In genomic region chr22:50530857-50531545, GRCh38 we compare ENCODE assay signal across 8 cellular contexts. TPM values are rescaled to one million over a fixed set of nuclear protein-coding genes. Genes with fewer than 3 reads are reported as not detected.
DNase-seq lines count a peak whose midpoint lies in the region; ATAC-seq and TF ChIP-seq lines count a peak whose summit lies in the region.

No MANE protein-coding gene starts in this region.

- DNase-seq in MM.1S (peak; percentile 77), chondrocyte (ENCODE audit: low spot score) (no peak), right lobe of liver (peak; percentile 94 to 97 (median 95)), NCI-H1092 (lab: John Stamatoyannopoulos, UW) (no peak)
- DNase-seq in stimulated activated CD4-positive, alpha-beta T cell treated with anti-CD3 and anti-CD28 coated beads, TNF-alpha, amount 100 ng/mL, for 1 hour (ENCODE audit: low read depth in 3 of 3, low spot score in 1 of 3): peak; percentile 53 to 69 (median 54)

- H4K20me1 ChIP-seq in MM.1S (ENCODE audit: insufficient read depth, low read length): no peaks in the 10 kb centered on the region

- no peak for TF ChIP-seq CTCF in MM.1S (IDR thresholded peaks at IDR 0.05; ENCODE audit: low read length)
- no peak for TF ChIP-seq CTCF in chondrocyte (IDR thresholded peaks at IDR 0.05)
- TF ChIP-seq CTCF in right lobe of liver (IDR thresholded peaks at IDR 0.05): no peak

- peak overlapping the region; percentile 82 for H3K27ac Mint-ChIP-seq in chondrocyte (ENCODE audit: unreplicated experiment)

- H3K4me1 ChIP-seq in MM.1S (ENCODE audit: low read length) (peaks cover 27% of the 10 kb centered on the region), right lobe of liver (peaks cover 0 to 14% (median 6%) of the 10 kb centered on the region in 4 donors)

- H3K27me3 ChIP-seq in MM.1S (replicated peaks; ENCODE audit: insufficient read depth, low read length): peaks cover 9% of the 10 kb centered on the region; the same call in 1 of the 2 replicates
- no peaks in the 10 kb centered on the region for H3K27me3 ChIP-seq in right lobe of liver

- ATAC-seq in activated CD4-positive, CD25-positive, alpha-beta regulatory T cell treated with anti-CD3 and anti-CD28 coated beads, Interleukin-2, amount 50 U/mL, for 24 hours: peak; percentile 46 to 55
- ATAC-seq in right lobe of liver (peak; percentile 46 to 62 (median 58)), HG03469 (IDR thresholded peaks at IDR 0.05; ENCODE audit: unreplicated experiment) (no peak)

- H3K4me3 ChIP-seq in MM.1S (ENCODE audit: low read length) (peak overlapping the region; percentile 63), right lobe of liver (peak overlapping the region; percentile 75 to 79 (median 76))

- peaks cover 22% of the 10 kb centered on the region for H3F3A ChIP-seq in MM.1S (ENCODE audit: insufficient read depth, low read length)

- TF ChIP-seq POLR2A in GM10847 (IDR thresholded peaks at IDR 0.05; ENCODE audit: extremely low read depth, insufficient read length) (peak; percentile 87), right lobe of liver (IDR thresholded peaks at IDR 0.05) (peak; percentile 90)

- H3K4me3 Mint-ChIP-seq in chondrocyte (ENCODE audit: unreplicated experiment): peak overlapping the region; percentile 75

- peak overlapping the region; percentile 79 for H2AFZ ChIP-seq in MM.1S (ENCODE audit: low read length)

- 5% methylated on average over 7 of the region's 53 CpGs for WGBS in right lobe of liver (ENCODE audit: insufficient coverage, low coverage, low lambda C conversion rate, missing lambda C conversion rate)

- no peaks in the 10 kb centered on the region for H3K27me3 Mint-ChIP-seq in chondrocyte (ENCODE audit: low read depth)

- no peaks in the 10 kb centered on the region for H3K9me3 Mint-ChIP-seq in chondrocyte (ENCODE audit: low read depth)

- 0 out of 2 replicates have a peak, but pooled peaks cover 4% of the 10 kb centered on the region for H3K79me2 ChIP-seq in MM.1S (ENCODE audit: low read length)

- peaks cover 47% of the 10 kb centered on the region for H3K4me1 Mint-ChIP-seq in chondrocyte (ENCODE audit: low read depth)

- H3K9me2 ChIP-seq in MM.1S (replicated peaks; ENCODE audit: insufficient read depth, low read length): no peaks in the 10 kb centered on the region

- H3K36me3 Mint-ChIP-seq in chondrocyte (ENCODE audit: low read depth): no peaks in the 10 kb centered on the region

- H3K36me3 ChIP-seq in MM.1S (replicated peaks; ENCODE audit: insufficient read depth, low read length): no peaks in the 10 kb centered on the region
- no peaks in the 10 kb centered on the region for H3K36me3 ChIP-seq in right lobe of liver

- H3K9me3 ChIP-seq in MM.1S (replicated peaks; ENCODE audit: insufficient read depth, low read length) (no peaks in the 10 kb centered on the region), right lobe of liver (no peaks in the 10 kb centered on the region)

- peak overlapping the region; percentile 95 for H3K4me2 ChIP-seq in MM.1S (ENCODE audit: low read depth, low read length)

- H3K9ac ChIP-seq in MM.1S (ENCODE audit: low read length): peak overlapping the region; percentile 71

- intact Hi-C loops in right lobe of liver (cut with DNase I): no loop called here

- H3K27ac ChIP-seq in MM.1S (ENCODE audit: low read length): peak overlapping the region; percentile 54; the same call in 1 of the 2 replicates
- peak overlapping the region; percentile 94 to 98 (median 97) for H3K27ac ChIP-seq in right lobe of liver

RNA-seq across cellular contexts. Expression of gene TYMP, which starts 1.2 kb away (rescaled TPM):
- total RNA-seq in chondrocyte (12.5 to 39.5 TPM (median 39.3 TPM) in 3 replicates), right lobe of liver (100 to 1,000 TPM in 3 of 6 experiments, 10 to 100 TPM in 3; 30.6 to 223 (median 88.2) TPM)

RNA-seq across cellular contexts. Expression of gene SCO2, which starts 5.6 kb away (rescaled TPM):
- total RNA-seq in chondrocyte: 4.4 to 5.4 TPM in 2 of 3 replicates, not detected in the other
- 1 to 10 TPM in 3 of 6 experiments, under 1 TPM in 1, not detected in 2; 0.80 to 4.2 (median 2.5) TPM for total RNA-seq in right lobe of liver

RNA-seq across cellular contexts. Expression of gene KLHDC7B, which starts 14.7 kb away (rescaled TPM):
- 0.34 to 7.2 TPM (median 6.3 TPM) in 3 replicates for total RNA-seq in chondrocyte
- total RNA-seq in right lobe of liver: 1 to 10 TPM in 2 of 6 experiments, under 1 TPM in 2, not detected in 2; 0.07 to 1.4 (median 0.62) TPM

RNA-seq across cellular contexts. Expression of gene NCAPH2, which starts 23.0 kb away (rescaled TPM):
- total RNA-seq in chondrocyte: 37.4 to 51.2 TPM (median 38.9 TPM) in 3 replicates
- 10 to 100 TPM; 11.4 to 17.3 (median 13.9) TPM for total RNA-seq in right lobe of liver

RNA-seq across cellular contexts. Expression of gene LMF2, which starts 23.5 kb away (rescaled TPM):
- total RNA-seq in chondrocyte: 111 to 124 TPM (median 120 TPM) in 3 replicates
- total RNA-seq in right lobe of liver: 10 to 100 TPM; 33.2 to 47.6 (median 41.7) TPM

Comparison
In these comparisons a context has a peak if more than half of its experiments do, and no peak if none do; other contexts are left out.
1. DNase-seq: peak in MM.1S (single experiment), right lobe of liver (3 of 3) and stimulated activated CD4-positive, alpha-beta T cell treated with anti-CD3 and anti-CD28 coated beads, TNF-alpha, amount 100 ng/mL, for 1 hour (3 of 3); none in chondrocyte (single experiment) and NCI-H1092 (single experiment).